9 cellular contexts compared by ENCODE assay signal in the genomic region with DNA sequence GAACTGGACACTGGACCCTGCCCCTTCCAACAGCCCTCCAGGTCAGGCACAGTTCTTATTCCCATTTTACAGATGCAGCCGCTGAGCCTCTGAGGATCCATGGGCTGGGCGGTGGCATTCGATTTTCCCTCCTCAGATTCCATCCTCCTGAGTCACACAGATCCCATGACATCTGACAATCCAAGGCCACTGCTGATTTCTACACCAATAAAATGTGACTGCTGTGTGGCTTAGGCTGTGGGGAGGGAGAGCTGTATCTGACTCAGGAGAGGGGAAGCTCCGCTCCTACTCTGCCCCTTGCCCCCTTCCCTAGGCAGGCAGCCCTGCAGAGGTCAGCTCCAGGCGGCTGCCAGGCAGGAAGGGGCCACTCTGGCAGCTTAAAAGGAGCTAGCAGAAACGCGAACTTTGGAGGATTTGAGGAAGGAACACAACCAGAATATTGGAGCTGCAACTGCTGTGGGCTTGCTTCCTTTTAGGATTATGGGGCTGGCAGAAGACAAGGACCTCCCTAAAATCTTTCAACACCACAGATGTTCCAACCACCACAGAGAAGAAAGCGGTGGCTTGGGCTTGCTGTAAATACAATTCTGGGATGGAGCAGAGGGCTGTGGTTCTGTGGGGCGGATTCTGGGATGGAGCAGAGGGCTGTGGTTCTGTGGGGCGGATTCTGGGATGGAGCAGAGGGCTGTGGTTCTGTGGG. TPM values are rescaled to one million over a fixed set of nuclear protein-coding genes. Genes with fewer than 3 reads are reported as not detected.
DNase-seq lines count a peak whose midpoint lies in the region; ATAC-seq and TF ChIP-seq lines count a peak whose summit lies in the region.
"Had no signal": no experiment of that assay in that cellular context is flagged by ENCODE, and none has a peak within 500 bp of the region (broad histone marks: within the 10 kb centered on the region; RNA-seq: fewer than 3 reads in every experiment).

No MANE protein-coding gene starts in this region.

- POLR2A ChIA-PET in A673 (lab: Charles Lee; ENCODE audit: low non-redundant PET), result no interaction called here

- peak; percentile 20 for DNase-seq in A673 (ENCODE audit: low spot score)
- peak; percentile 59 for DNase-seq in HS-5 (ENCODE audit: low read depth)
- DNase-seq in cardiac fibroblast (ENCODE audit: low read depth in 2 of 2), result peak; percentile 73 to 75
- no peak for DNase-seq in left lung
- no peak for DNase-seq in activated effector memory CD4-positive, alpha-beta T cell treated with Interleukin-2 at 50 U/mL for 16 hours
- DNase-seq in colonic mucosa, result no peak
- no peak for DNase-seq in anterior cingulate cortex (lab: John Stamatoyannopoulos, UW)

- H3K4me3 ChIP-seq in A673 (ENCODE audit: low read depth, low read length, poor library complexity, severe bottlenecking), result no peak overlapping the region
- no peak overlapping the region for H3K4me3 ChIP-seq in cardiac fibroblast (replicated peaks in 1 of 2; ENCODE audit: low read depth in 2 of 2, low read length in 2 of 2)
- no peak overlapping the region for H3K4me3 ChIP-seq in left lung
- H3K4me3 ChIP-seq in colonic mucosa, result no peak overlapping the region

- H3K9me3 ChIP-seq in A673 (ENCODE audit: low read depth, low read length, poor library complexity, severe bottlenecking), result no peaks in the 10 kb centered on the region
- H3K9me3 ChIP-seq in left lung, result no peaks in the 10 kb centered on the region
- no peaks in the 10 kb centered on the region for H3K9me3 ChIP-seq in colonic mucosa
- H3K9me3 ChIP-seq: neutrophil had no signal

- no peak overlapping the region for H3K9ac ChIP-seq in colonic mucosa (ENCODE audit: low read depth in 2 of 2, low read length in 2 of 2)

- H3K27ac ChIP-seq in A673 (ENCODE audit: low read depth, low read length, poor library complexity, severe bottlenecking) (no peak overlapping the region), left lung (no peak overlapping the region), colonic mucosa (no peak overlapping the region)
- H3K27ac ChIP-seq: neutrophil had no signal

- no TSS peak for BruUV-seq in A673 (replicated peaks; lab: Mats Ljungman, UMichigan)

- CTCF ChIA-PET in A673 (lab: Charles Lee), result no interaction called here

- H3K27me3 ChIP-seq in A673 (replicated peaks; ENCODE audit: insufficient read depth, low read depth, low read length, poor library complexity), result no peaks in the 10 kb centered on the region
- no peaks in the 10 kb centered on the region for H3K27me3 ChIP-seq in left lung
- H3K27me3 ChIP-seq in colonic mucosa, result no peaks in the 10 kb centered on the region
- H3K27me3 ChIP-seq: neutrophil had no signal

- ATAC-seq in left lung, result peak; percentile 49
- no peak for ATAC-seq in activated CD4-positive, CD25-positive, alpha-beta regulatory T cell treated with anti-CD3 and anti-CD28 coated beads, Interleukin-2, amount 50 U/mL, for 24 hours

- intact Hi-C loops in A673 (cut with micrococcal nuclease; ENCODE audit: unreplicated experiment), result no loop called here
- intact Hi-C loops in left lung (cut with DNase I), result no loop called here
- intact Hi-C loops in colonic mucosa (cut with DNase I), result no loop called here

- no peaks in the 10 kb centered on the region for H3K36me3 ChIP-seq in A673 (ENCODE audit: insufficient read depth, low read length, poor library complexity, severe bottlenecking)
- H3K36me3 ChIP-seq in left lung, result peaks cover 0 to 13% of the 10 kb centered on the region in 2 donors
- no peaks in the 10 kb centered on the region for H3K36me3 ChIP-seq in colonic mucosa

- TF ChIP-seq CTCF in A673 (conservative IDR thresholded peaks at IDR 0.05; ENCODE audit: low read depth, low read length) (no peak), cardiac fibroblast (IDR thresholded peaks at IDR 0.05; ENCODE audit: low read depth, low read length) (no peak), left lung (IDR thresholded peaks at IDR 0.05) (no peak), colonic mucosa (IDR thresholded peaks at IDR 0.05) (no peak)

- peaks cover 6% of the 10 kb centered on the region for H3K4me1 ChIP-seq in A673 (ENCODE audit: insufficient read depth, low read length, poor library complexity, severe bottlenecking)
- no peaks in the 10 kb centered on the region for H3K4me1 ChIP-seq in left lung
- no peaks in the 10 kb centered on the region for H3K4me1 ChIP-seq in colonic mucosa

RNA-seq across cellular contexts. Expression of a gene that starts 50.0 kb away (rescaled TPM):
- 84.6 and 90.3 TPM in 2 replicates for total RNA-seq in A673 (2021)
- 10 to 100 TPM; 55.5 to 68.4 TPM for total RNA-seq in left lung
- total RNA-seq in colonic mucosa, result 100 to 1,000 TPM in 1 of 2 donors, 10 to 100 TPM in 1; 76.7 to 157 TPM

RNA-seq across cellular contexts. Expression of a gene that starts 50.1 kb away (rescaled TPM):
- 7.0 and 8.4 TPM in 2 replicates for total RNA-seq in A673 (2021)
- total RNA-seq in left lung, result 1 to 10 TPM; 7.4 to 7.5 TPM
- 10 to 100 TPM in 1 of 2 donors, 1 to 10 TPM in 1; 3.6 to 12.1 TPM for total RNA-seq in colonic mucosa

Comparison
In these comparisons a context has a peak if more than half of its experiments do, and no peak if none do; other contexts are left out.
1. DNase-seq: peak in A673 (single experiment), HS-5 (single experiment) and cardiac fibroblast (2 of 2); none in left lung (0 of 2), activated effector memory CD4-positive, alpha-beta T cell treated with Interleukin-2 at 50 U/mL for 16 hours (single experiment), colonic mucosa (single experiment) and anterior cingulate cortex (0 of 58).